ENCODE assay signal across 8 cellular contexts in genomic region chr12:109428038-109428629, GRCh38. TPM values are rescaled to one million over a fixed set of nuclear protein-coding genes. Genes with fewer than 3 reads are reported as not detected.
DNase-seq lines count a peak whose midpoint lies in the region; FAIRE-seq lines count a peak whose summit lies in the region.

No MANE protein-coding gene starts in this region.

- no peaks in the 10 kb centered on the region for H3K36me3 Mint-ChIP-seq in activated T-helper 1 cell treated with anti-CD3 and anti-CD28 coated beads, Interleukin-12 subunit alpha, Interleukin-12 subunit beta, Interleukin-2, Interleukin-4 antibody, amounts not matched to agents 30 ng/mL and 10 ng/mL and 1 ng/mL, durations not matched to agents 14 hours and 24 hours and 36 hours (ENCODE audit: low read depth)

- intact Hi-C loops in activated T-helper 1 cell treated with anti-CD3 and anti-CD28 coated beads, Interleukin-12 subunit alpha, Interleukin-12 subunit beta, Interleukin-2, Interleukin-4 antibody, amounts not matched to agents 30 ng/mL and 10 ng/mL and 1 ng/mL, durations not matched to agents 14 hours and 24 hours and 36 hours (cut with micrococcal nuclease) = loop anchor here (1.0 to 10.0 kb wide), 2 partner anchors 347 to 417 kb away; no protein-coding TSS in a partner anchor

- FAIRE-seq in GM18507 (lab: Jason Lieb, UNC) (peak; percentile 88), RCC 7860 (lab: Jason Lieb, UNC) (no peak)

- H3K4me1 Mint-ChIP-seq in activated T-helper 1 cell treated with anti-CD3 and anti-CD28 coated beads, Interleukin-12 subunit alpha, Interleukin-12 subunit beta, Interleukin-2, Interleukin-4 antibody, amounts not matched to agents 30 ng/mL and 10 ng/mL and 1 ng/mL, durations not matched to agents 14 hours and 24 hours and 36 hours (ENCODE audit: low read depth) = peaks cover 8% of the 10 kb centered on the region

- H3K9me3 Mint-ChIP-seq in activated T-helper 1 cell treated with anti-CD3 and anti-CD28 coated beads, Interleukin-12 subunit alpha, Interleukin-12 subunit beta, Interleukin-2, Interleukin-4 antibody, amounts not matched to agents 30 ng/mL and 10 ng/mL and 1 ng/mL, durations not matched to agents 14 hours and 24 hours and 36 hours = no peaks in the 10 kb centered on the region

- H3K27ac Mint-ChIP-seq in activated T-helper 1 cell treated with anti-CD3 and anti-CD28 coated beads, Interleukin-12 subunit alpha, Interleukin-12 subunit beta, Interleukin-2, Interleukin-4 antibody, amounts not matched to agents 30 ng/mL and 10 ng/mL and 1 ng/mL, durations not matched to agents 14 hours and 24 hours and 36 hours = no peak overlapping the region

- peak; percentile 39 for DNase-seq in 8988T
- peak; percentile 58 for DNase-seq in GM18507 (ENCODE audit: extremely low spot score, insufficient read length, low read depth)
- DNase-seq in Kasumi-1 (lab: John Stamatoyannopoulos, UW) = peak; percentile 81 to 85
- DNase-seq in RCC 7860 (ENCODE audit: low spot score) = peak; percentile 36
- peak; percentile 57 for DNase-seq in activated T-helper 1 cell treated with anti-CD3 and anti-CD28 coated beads, Interleukin-12 subunit alpha, Interleukin-12 subunit beta, Interleukin-2, Interleukin-4 antibody, amounts not matched to agents 30 ng/mL and 10 ng/mL and 1 ng/mL, durations not matched to agents 14 hours and 24 hours and 36 hours (ENCODE audit: low spot score)
- peak; percentile 73 for DNase-seq in fibroblast of the conjunctiva (ENCODE audit: low read depth)
- DNase-seq in nucleus accumbens (lab: John Stamatoyannopoulos, UW) = peak in 51 of 56 donors; percentile 6 to 86 (median 52)
- peak; percentile 91 for DNase-seq in superior temporal gyrus (ENCODE audit: extremely low spot score)

- H3K27me3 Mint-ChIP-seq in activated T-helper 1 cell treated with anti-CD3 and anti-CD28 coated beads, Interleukin-12 subunit alpha, Interleukin-12 subunit beta, Interleukin-2, Interleukin-4 antibody, amounts not matched to agents 30 ng/mL and 10 ng/mL and 1 ng/mL, durations not matched to agents 14 hours and 24 hours and 36 hours (ENCODE audit: insufficient read depth) = peaks cover 2% of the 10 kb centered on the region

- no peak overlapping the region for H3K4me3 Mint-ChIP-seq in activated T-helper 1 cell treated with anti-CD3 and anti-CD28 coated beads, Interleukin-12 subunit alpha, Interleukin-12 subunit beta, Interleukin-2, Interleukin-4 antibody, amounts not matched to agents 30 ng/mL and 10 ng/mL and 1 ng/mL, durations not matched to agents 14 hours and 24 hours and 36 hours

RNA-seq across cellular contexts. Expression of gene KCTD10, which starts 49.0 kb away (rescaled TPM):
- 48.3 and 51.2 TPM in 2 replicates for total RNA-seq in activated T-helper 1 cell treated with anti-CD3 and anti-CD28 coated beads, Interleukin-12 subunit alpha, Interleukin-12 subunit beta, Interleukin-2, Interleukin-4 antibody, amounts not matched to agents 30 ng/mL and 10 ng/mL and 1 ng/mL, durations not matched to agents 14 hours and 24 hours and 36 hours

RNA-seq across cellular contexts. Expression of gene UBE3B, which starts 49.3 kb away (rescaled TPM):
- total RNA-seq in activated T-helper 1 cell treated with anti-CD3 and anti-CD28 coated beads, Interleukin-12 subunit alpha, Interleukin-12 subunit beta, Interleukin-2, Interleukin-4 antibody, amounts not matched to agents 30 ng/mL and 10 ng/mL and 1 ng/mL, durations not matched to agents 14 hours and 24 hours and 36 hours = 28.7 and 29.3 TPM in 2 replicates

Comparison
In these comparisons a context has a peak if more than half of its experiments do, and no peak if none do; other contexts are left out.
1. Peak in every context shown above with its lines: DNase-seq.
2. DNase-seq: peak in every context shown above with its lines; median percentile 91 in superior temporal gyrus; 83 in Kasumi-1; 73 in fibroblast of the conjunctiva; 58 in GM18507; 57 in activated T-helper 1 cell treated with anti-CD3 and anti-CD28 coated beads, Interleukin-12 subunit alpha, Interleukin-12 subunit beta, Interleukin-2, Interleukin-4 antibody, amounts not matched to agents 30 ng/mL and 10 ng/mL and 1 ng/mL, durations not matched to agents 14 hours and 24 hours and 36 hours; 52 in nucleus accumbens; 39 in 8988T; 36 in RCC 7860.